ENCODE assay signal across 9 cellular contexts in genomic region chr15:76197703-76198455, GRCh38.
DNase-seq lines count a peak whose midpoint lies in the region; ATAC-seq, FAIRE-seq and TF ChIP-seq lines count a peak whose summit lies in the region.
"Had no signal": no experiment of that assay in that cellular context is flagged by ENCODE, and none has a peak within 500 bp of the region (broad histone marks: within the 10 kb centered on the region; RNA-seq: fewer than 3 reads in every experiment).

No MANE protein-coding gene starts in this region.

- FAIRE-seq in bronchial epithelial cell (lab: Jason Lieb, UNC), result peak; percentile 82

- H3K36me3 ChIP-seq in bronchial epithelial cell (ENCODE audit: control insufficient read depth, insufficient read depth, low read length) (no peaks in the 10 kb centered on the region), mucosa of descending colon (ENCODE audit: low read depth) (no peaks in the 10 kb centered on the region)
- H3K36me3 ChIP-seq: thyroid gland had no signal

- H3K4me3 ChIP-seq in bronchial epithelial cell (ENCODE audit: low read depth, low read length) (no peak overlapping the region), mucosa of descending colon (no peak overlapping the region)
- H3K4me3 ChIP-seq: thyroid gland had no signal

- peaks cover 19% of the 10 kb centered on the region for H3K4me1 ChIP-seq in mucosa of descending colon (ENCODE audit: low read depth)

- intact Hi-C loops in mucosa of descending colon (cut with DNase I, micrococcal nuclease), result no loop called here

- H3K9me3 ChIP-seq in mucosa of descending colon, result no peaks in the 10 kb centered on the region
- H3K9me3 ChIP-seq: thyroid gland had no signal

- H3K27me3 ChIP-seq in bronchial epithelial cell (ENCODE audit: control insufficient read depth, insufficient read depth, low read length), result no peaks in the 10 kb centered on the region
- H3K27me3 ChIP-seq: thyroid gland had no signal

- ATAC-seq in mucosa of descending colon, result peak; percentile 61
- ATAC-seq in GM21619 (IDR thresholded peaks at IDR 0.05; ENCODE audit: unreplicated experiment), result no peak
- no peak for ATAC-seq in GM18909 (IDR thresholded peaks at IDR 0.05; ENCODE audit: poor library complexity, unreplicated experiment)

- DNase-seq in Daoy (ENCODE audit: low read depth) (peak; percentile 83), HPDE6-E6E7 (ENCODE audit: extremely low spot score) (peak; percentile 53), bronchial epithelial cell (ENCODE audit: low read depth) (peak; percentile 72), mucosa of descending colon (peak in 1 of 3 donors; percentile 45), T-helper 2 cell (no peak)
- DNase-seq: erythroblast had no signal

- no peak for TF ChIP-seq CTCF in bronchial epithelial cell (IDR thresholded peaks at IDR 0.05; ENCODE audit: insufficient read depth, low read length, severe bottlenecking)
- no peak for TF ChIP-seq CTCF in mucosa of descending colon (IDR thresholded peaks at IDR 0.05)

Comparison
In these comparisons a context has a peak if more than half of its experiments do, and no peak if none do; other contexts are left out.
1. DNase-seq: peak in Daoy (single experiment), HPDE6-E6E7 (single experiment) and bronchial epithelial cell (single experiment); none in T-helper 2 cell (0 of 5).